ENCODE assay signal across 1 cellular context in genomic region chr5:123511648-123512605, GRCh38.
TF ChIP-seq lines count a peak whose summit lies in the region.

TSS of gene CSNK1G3 (plus strand) at chr5:123512177. CDS start at chr5:123545664, 33,487 bp downstream.

TF ChIP-seq in K562, 482 proteins besides CTCF, POLR2A, EP300 and RAD21 (continued from another document and continues in another):
- TF ChIP-seq ZBTB5 (IDR thresholded peaks at IDR 0.05) = no peak
- TF ChIP-seq POLR2H (tag; IDR thresholded peaks at IDR 0.05; ENCODE audit: low read depth) = peak; percentile 96
- TF ChIP-seq CREB5 (CRISPR knock-in tag; IDR thresholded peaks at IDR 0.05) = no peak
- no peak for TF ChIP-seq ZBTB9 (CRISPR knock-in tag; IDR thresholded peaks at IDR 0.05)
- TF ChIP-seq CBX3 (IDR thresholded peaks at IDR 0.05; ENCODE audit: borderline replicate concordance in 1 of 2, low read length in 2 of 2) = no peak
- TF ChIP-seq BRCA1 (IDR thresholded peaks at IDR 0.05) = no peak
- no peak for TF ChIP-seq BRCA1 (CRISPR knock-in tag; IDR thresholded peaks at IDR 0.05)
- no peak for TF ChIP-seq ZNF583 (CRISPR knock-in tag; IDR thresholded peaks at IDR 0.05)
- no peak for TF ChIP-seq SRSF1 (IDR thresholded peaks at IDR 0.05; ENCODE audit: low read depth, low read length)
- no peak for TF ChIP-seq ZNF518B (CRISPR knock-in tag; IDR thresholded peaks at IDR 0.05)
- TF ChIP-seq PCBP2 (IDR thresholded peaks at IDR 0.05; ENCODE audit: low read depth, low read length, poor library complexity, severe bottlenecking) = no peak
- TF ChIP-seq PRPF4 (IDR thresholded peaks at IDR 0.05; ENCODE audit: insufficient read depth, low read depth, low read length, poor library complexity, severe bottlenecking) = no peak
- TF ChIP-seq RUNX1 (IDR thresholded peaks at IDR 0.05; ENCODE audit: low read depth) = no peak
- no peak for TF ChIP-seq ZNF507 (tag; conservative IDR thresholded peaks at IDR 0.05)
- no peak for TF ChIP-seq SLC30A9 (CRISPR knock-in tag; IDR thresholded peaks at IDR 0.05)
- TF ChIP-seq ZNF511 (CRISPR knock-in tag; IDR thresholded peaks at IDR 0.05) = no peak
- no peak for TF ChIP-seq ZNF23 (CRISPR knock-in tag; IDR thresholded peaks at IDR 0.05)
- no peak for TF ChIP-seq HEY1 (CRISPR knock-in tag; IDR thresholded peaks at IDR 0.05; ENCODE audit: borderline replicate concordance)
- TF ChIP-seq NKRF (IDR thresholded peaks at IDR 0.05; ENCODE audit: borderline replicate concordance) = no peak
- no peak for TF ChIP-seq ZFPM2 (CRISPR knock-in tag; IDR thresholded peaks at IDR 0.05)
- peak; percentile 40; the same call in 1 of the 2 replicates for TF ChIP-seq ETV5 (CRISPR knock-in tag; IDR thresholded peaks at IDR 0.05; ENCODE audit: low read depth)
- TF ChIP-seq ZBTB12 (CRISPR knock-in tag; IDR thresholded peaks at IDR 0.05) = no peak
- TF ChIP-seq C11orf30 (IDR thresholded peaks at IDR 0.05; ENCODE audit: low read depth) = peak; percentile 71; the same call in 1 of the 2 replicates
- TF ChIP-seq SREBF1 (IDR thresholded peaks at IDR 0.05; ENCODE audit: borderline replicate concordance, low read depth, low read length) = no peak
- TF ChIP-seq RNF2 (IDR thresholded peaks at IDR 0.05) = no peak
- TF ChIP-seq PRDM10 (IDR thresholded peaks at IDR 0.05; ENCODE audit: partially characterized antibody) = peak; percentile 14
- no peak for TF ChIP-seq ZNF436 (CRISPR knock-in tag; IDR thresholded peaks at IDR 0.05)
- TF ChIP-seq CREM (IDR thresholded peaks at IDR 0.05; ENCODE audit: low read depth) = peak; percentile 43
- no peak for TF ChIP-seq TSC22D4 (tag; IDR thresholded peaks at IDR 0.05)
- TF ChIP-seq FOXO4 (CRISPR knock-in tag; IDR thresholded peaks at IDR 0.05) = no peak
- TF ChIP-seq ZNF592 (IDR thresholded peaks at IDR 0.05) = no peak
- TF ChIP-seq ZNF175 (CRISPR knock-in tag; IDR thresholded peaks at IDR 0.05; ENCODE audit: low read depth) = no peak
- peak; percentile 92 for TF ChIP-seq NR2C1 (IDR thresholded peaks at IDR 0.05)
- TF ChIP-seq NR2C1 (tag; IDR thresholded peaks at IDR 0.05) = peak; percentile 91
